In the genomic region with DNA sequence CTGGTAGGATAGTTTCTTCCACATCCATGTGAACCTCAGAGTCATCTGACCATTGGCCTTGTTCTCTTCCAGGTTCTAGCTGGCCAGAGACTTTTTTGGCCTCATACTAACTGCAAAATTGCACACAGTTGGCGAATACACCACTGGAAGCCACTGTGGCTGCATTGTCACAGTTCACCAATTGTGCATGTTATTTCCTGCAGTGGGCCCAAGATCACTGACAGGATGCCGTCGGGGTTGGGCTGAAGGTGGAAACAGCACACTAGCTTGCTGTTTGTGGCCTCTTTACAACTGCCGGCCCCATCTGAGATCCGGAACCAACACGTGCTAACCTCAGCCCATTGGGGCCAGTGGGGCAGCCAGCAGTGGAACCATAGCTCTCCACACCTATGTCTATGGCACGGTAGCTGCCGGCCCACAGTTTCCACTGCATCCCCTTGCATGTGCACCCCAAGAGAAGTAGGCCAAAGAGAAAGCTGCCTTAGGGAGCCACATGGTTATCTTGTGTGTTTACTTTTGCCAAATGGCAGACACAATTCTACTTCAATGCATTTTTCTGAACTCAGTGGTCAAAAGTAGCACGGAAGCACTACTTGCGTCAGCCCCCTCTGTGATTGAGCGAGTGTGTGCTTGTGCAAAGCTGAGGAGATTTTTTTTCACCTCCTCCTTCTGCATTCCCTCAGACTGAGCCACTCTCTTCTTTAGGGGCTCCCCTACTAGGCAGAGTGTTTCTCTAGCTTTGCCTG, we compare ENCODE assay signal across 9 cellular contexts.
DNase-seq lines count a peak whose midpoint lies in the region; ATAC-seq lines count a peak whose summit lies in the region.
"Had no signal": no experiment of that assay in that cellular context is flagged by ENCODE, and none has a peak within 500 bp of the region (broad histone marks: within the 10 kb centered on the region; RNA-seq: fewer than 3 reads in every experiment).

No MANE protein-coding gene starts in this region.

- H3K4me3 Mint-ChIP-seq in activated CD8-positive, alpha-beta T cell treated with anti-CD3 and anti-CD28 coated beads, Interleukin-2, amount 10 ng/mL, durations not matched to agents 7 days and 5 days: peak overlapping the region; percentile 57
- H3K4me3 Mint-ChIP-seq in stimulated activated effector memory CD8-positive, alpha-beta T cell treated with anti-CD3 and anti-CD28 coated beads, Interleukin-12 subunit alpha, Interleukin-12 subunit beta, amount 100 ng/mL, for 72 hours: peak overlapping the region; percentile 57

- H3K36me3 Mint-ChIP-seq in activated CD8-positive, alpha-beta T cell treated with anti-CD3 and anti-CD28 coated beads, Interleukin-2, amount 10 ng/mL, durations not matched to agents 7 days and 5 days (ENCODE audit: low read depth): peaks cover 13% of the 10 kb centered on the region
- H3K36me3 Mint-ChIP-seq in stimulated activated effector memory CD8-positive, alpha-beta T cell treated with anti-CD3 and anti-CD28 coated beads, Interleukin-12 subunit alpha, Interleukin-12 subunit beta, amount 100 ng/mL, for 72 hours: no peaks in the 10 kb centered on the region

- intact Hi-C loops in right cardiac atrium (cut with DNase I): no loop called here

- DNase-seq in activated CD8-positive, alpha-beta T cell treated with anti-CD3 and anti-CD28 coated beads, Interleukin-2, amount 10 ng/mL, durations not matched to agents 7 days and 5 days: peak; percentile 84
- DNase-seq in right cardiac atrium: peak; percentile 29 to 70 (median 68)
- DNase-seq in stimulated activated effector memory CD8-positive, alpha-beta T cell treated with anti-CD3 and anti-CD28 coated beads, Interleukin-12 subunit alpha, Interleukin-12 subunit beta, amount 100 ng/mL, for 72 hours (ENCODE audit: low spot score in 2 of 2): peak; percentile 27 to 74
- DNase-seq in GF-D8 (lab: John Stamatoyannopoulos, UW): no peak
- no peak for DNase-seq in NCI-H146 (lab: John Stamatoyannopoulos, UW)
- DNase-seq in cortex of kidney (lab: John Stamatoyannopoulos, UW): no peak

- H3K4me1 ChIP-seq in right cardiac atrium (ENCODE audit: control insufficient read depth, insufficient read depth, low read length): peaks cover 9% of the 10 kb centered on the region

- H3K9me3 Mint-ChIP-seq in activated CD8-positive, alpha-beta T cell treated with anti-CD3 and anti-CD28 coated beads, Interleukin-2, amount 10 ng/mL, durations not matched to agents 7 days and 5 days (ENCODE audit: insufficient read depth): no peaks in the 10 kb centered on the region
- H3K9me3 Mint-ChIP-seq in stimulated activated effector memory CD8-positive, alpha-beta T cell treated with anti-CD3 and anti-CD28 coated beads, Interleukin-12 subunit alpha, Interleukin-12 subunit beta, amount 100 ng/mL, for 72 hours: no peaks in the 10 kb centered on the region

- POLR2A ChIA-PET in activated CD8-positive, alpha-beta T cell treated with anti-CD3 and anti-CD28 coated beads, Interleukin-2, amount 10 ng/mL, durations not matched to agents 7 days and 5 days (lab: Charles Lee): interaction anchor here (0.8 to 1.9 kb wide), 9 partner anchors 497 to 536 kb away, joined by 3 to 11 read pairs (median 5); a partner anchor contains a TSS

- peak overlapping the region; percentile 83 for H3K27ac ChIP-seq in right cardiac atrium (ENCODE audit: low read length)

- peaks cover 50% of the 10 kb centered on the region for H3K4me1 Mint-ChIP-seq in activated CD8-positive, alpha-beta T cell treated with anti-CD3 and anti-CD28 coated beads, Interleukin-2, amount 10 ng/mL, durations not matched to agents 7 days and 5 days (ENCODE audit: low read depth)
- H3K4me1 Mint-ChIP-seq in stimulated activated effector memory CD8-positive, alpha-beta T cell treated with anti-CD3 and anti-CD28 coated beads, Interleukin-12 subunit alpha, Interleukin-12 subunit beta, amount 100 ng/mL, for 72 hours: peaks cover 66% of the 10 kb centered on the region

- no peak overlapping the region for H3K4me3 ChIP-seq in right cardiac atrium (ENCODE audit: low read length)

- ATAC-seq in GM18511 (IDR thresholded peaks at IDR 0.05; ENCODE audit: unreplicated experiment) (peak; percentile 61), HG03045 (IDR thresholded peaks at IDR 0.05; ENCODE audit: unreplicated experiment) (peak; percentile 36), right cardiac atrium (peak; percentile 68 to 72)
- ATAC-seq in activated CD8-positive, alpha-beta T cell treated with anti-CD3 and anti-CD28 coated beads, Interleukin-2, amount 10 ng/mL, durations not matched to agents 7 days and 5 days: peak; percentile 78
- peak; percentile 70 for ATAC-seq in stimulated activated effector memory CD8-positive, alpha-beta T cell treated with anti-CD3 and anti-CD28 coated beads, Interleukin-12 subunit alpha, Interleukin-12 subunit beta, amount 100 ng/mL, for 72 hours
- ATAC-seq: HCT116 had no signal

- CTCF ChIA-PET in activated CD8-positive, alpha-beta T cell treated with anti-CD3 and anti-CD28 coated beads, Interleukin-2, amount 10 ng/mL, durations not matched to agents 7 days and 5 days (lab: Charles Lee): interaction anchor here (0.7 to 4.8 kb wide), 18 partner anchors 12 to 560 kb away, joined by 3 to 36 read pairs (median 4); no protein-coding TSS in a partner anchor

- WGBS in right cardiac atrium: 40% methylated on average over 11 of the region's 11 CpGs

- H3K27me3 Mint-ChIP-seq in activated CD8-positive, alpha-beta T cell treated with anti-CD3 and anti-CD28 coated beads, Interleukin-2, amount 10 ng/mL, durations not matched to agents 7 days and 5 days (ENCODE audit: low read depth): no peaks in the 10 kb centered on the region

- no peaks in the 10 kb centered on the region for H3K27me3 ChIP-seq in right cardiac atrium (ENCODE audit: control insufficient read depth, insufficient read depth)

- no peaks in the 10 kb centered on the region for H3K9me3 ChIP-seq in right cardiac atrium (ENCODE audit: control insufficient read depth, low read length)

- H3K27ac Mint-ChIP-seq in activated CD8-positive, alpha-beta T cell treated with anti-CD3 and anti-CD28 coated beads, Interleukin-2, amount 10 ng/mL, durations not matched to agents 7 days and 5 days: peak overlapping the region; percentile 98
- peak overlapping the region; percentile 92 for H3K27ac Mint-ChIP-seq in stimulated activated effector memory CD8-positive, alpha-beta T cell treated with anti-CD3 and anti-CD28 coated beads, Interleukin-12 subunit alpha, Interleukin-12 subunit beta, amount 100 ng/mL, for 72 hours

Comparison
In these comparisons a context has a peak if more than half of its experiments do, and no peak if none do; other contexts are left out.
1. DNase-seq: peak in activated CD8-positive, alpha-beta T cell treated with anti-CD3 and anti-CD28 coated beads, Interleukin-2, amount 10 ng/mL, durations not matched to agents 7 days and 5 days (single experiment), right cardiac atrium (3 of 3) and stimulated activated effector memory CD8-positive, alpha-beta T cell treated with anti-CD3 and anti-CD28 coated beads, Interleukin-12 subunit alpha, Interleukin-12 subunit beta, amount 100 ng/mL, for 72 hours (2 of 2); none in GF-D8 (single experiment), NCI-H146 (single experiment) and cortex of kidney (single experiment).
2. Peak in every context shown above with its lines, with median percentiles within 50 percentile points of each other: ATAC-seq.